Comparison of ENCODE assay signal across 7 cellular contexts in genomic region chr9:19896161-19896560, GRCh38.
"Had no signal": no experiment of that assay in that cellular context is flagged by ENCODE, and none has a peak within 500 bp of the region (broad histone marks: within the 10 kb centered on the region; RNA-seq: fewer than 3 reads in every experiment).

No MANE protein-coding gene starts in this region.

- H3K4me2 ChIP-seq: GM23338 had no signal

- FAIRE-seq: H1, K562 had no signal

- ATAC-seq: GM23338, K562 had no signal

- DNase-seq: H9, HCEC 1CT, IMR-90 had no signal

- H3K4me3 ChIP-seq: GM23338, K562 had no signal

- H3K27ac ChIP-seq: HL-60 had no signal

- H2AFZ ChIP-seq: GM23338 had no signal
